Comparison of ENCODE assay signal across 12 cellular contexts in genomic region chr3:128555098-128555825, GRCh38.
DNase-seq lines count a peak whose midpoint lies in the region; ATAC-seq and TF ChIP-seq lines count a peak whose summit lies in the region.
"Had no signal": no experiment of that assay in that cellular context is flagged by ENCODE, and none has a peak within 500 bp of the region (broad histone marks: within the 10 kb centered on the region; RNA-seq: fewer than 3 reads in every experiment).

No MANE protein-coding gene starts in this region.

- H3K9me3 ChIP-seq in right cardiac atrium (ENCODE audit: control insufficient read depth, low read length): no peaks in the 10 kb centered on the region
- H3K9me3 ChIP-seq in parathyroid adenoma (ENCODE audit: control insufficient read depth, low read length): no peaks in the 10 kb centered on the region
- H3K9me3 ChIP-seq: Caco-2 had no signal

- H3K4me3 ChIP-seq in right cardiac atrium (ENCODE audit: low read length): no peak overlapping the region
- H3K4me3 ChIP-seq in parathyroid adenoma (ENCODE audit: low read depth, low read length): no peak overlapping the region

- CTCF ChIA-PET in WTC11 (lab: Charles Lee): interaction anchor here (0.7 to 1.8 kb wide), 5 partner anchors 13 to 122 kb away, joined by 3 to 8 read pairs (median 3); no protein-coding TSS in a partner anchor
- CTCF ChIA-PET in HEK293T (lab: Yijun Ruan, JAX): no interaction called here

- intact Hi-C loops in CD14-positive monocyte (cut with micrococcal nuclease): no loop called here
- intact Hi-C loops in right cardiac atrium (cut with DNase I): no loop called here

- peaks cover 0 to 7% (median 4%) of the 10 kb centered on the region in 7 donors for H3K9me3 Mint-ChIP-seq in CD14-positive monocyte
- H3K9me3 Mint-ChIP-seq in WTC11: no peaks in the 10 kb centered on the region; the same call in 1 of the 2 replicates

- no peak for TF ChIP-seq CTCF in CD14-positive monocyte (IDR thresholded peaks at IDR 0.05)
- TF ChIP-seq CTCF in WTC11 (IDR thresholded peaks at IDR 0.05): no peak
- TF ChIP-seq CTCF in parathyroid adenoma (IDR thresholded peaks at IDR 0.05): no peak

- no peak overlapping the region for H3K9ac ChIP-seq in parathyroid adenoma

- POLR2A ChIA-PET in WTC11 (lab: Charles Lee): interaction anchor here (1.6 kb wide), 1 partner anchor 12 kb away, joined by 4 read pairs; no protein-coding TSS in a partner anchor
- POLR2A ChIA-PET in HEK293T (lab: Yijun Ruan, JAX): no interaction called here

- no peaks in the 10 kb centered on the region for H3K4me1 ChIP-seq in right cardiac atrium (ENCODE audit: control insufficient read depth, insufficient read depth, low read length)
- no peaks in the 10 kb centered on the region for H3K4me1 ChIP-seq in parathyroid adenoma
- H3K4me1 ChIP-seq: Caco-2 had no signal

- H2AFZ ChIP-seq in parathyroid adenoma: no peak overlapping the region

- H3K27me3 ChIP-seq in right cardiac atrium (ENCODE audit: control insufficient read depth, insufficient read depth): no peaks in the 10 kb centered on the region
- no peaks in the 10 kb centered on the region for H3K27me3 ChIP-seq in parathyroid adenoma (ENCODE audit: control insufficient read depth, insufficient read depth, low read length)

- peaks cover 26% of the 10 kb centered on the region for H3K4me1 Mint-ChIP-seq in CD14-positive monocyte
- H3K4me1 Mint-ChIP-seq in WTC11: peaks cover 20% of the 10 kb centered on the region

- no peaks in the 10 kb centered on the region for H3K36me3 ChIP-seq in parathyroid adenoma (ENCODE audit: control insufficient read depth, insufficient read depth, low read length)

- peak overlapping the region; percentile 49 to 82 for H3K4me3 Mint-ChIP-seq in CD14-positive monocyte
- peak overlapping the region; percentile 56 for H3K4me3 Mint-ChIP-seq in WTC11

- ATAC-seq in WTC11 (peak; percentile 62), right cardiac atrium (peak; percentile 82 to 88), GM18511 (IDR thresholded peaks at IDR 0.05; ENCODE audit: unreplicated experiment) (no peak)

- H3K79me2 ChIP-seq in parathyroid adenoma: no peaks in the 10 kb centered on the region

- 3% methylated on average over 68 of the region's 68 CpGs for WGBS in right cardiac atrium

- H3K36me3 Mint-ChIP-seq in CD14-positive monocyte: peaks cover 0 to 2% of the 10 kb centered on the region in 2 donors
- H3K36me3 Mint-ChIP-seq in WTC11: no peaks in the 10 kb centered on the region

- H3K27ac Mint-ChIP-seq in CD14-positive monocyte: no peak overlapping the region
- H3K27ac Mint-ChIP-seq in WTC11: no peak overlapping the region

- H3K27ac ChIP-seq in right cardiac atrium (ENCODE audit: low read length) (peak overlapping the region; percentile 49), parathyroid adenoma (peak overlapping the region; percentile 59)

- no peak overlapping the region for H3K4me2 ChIP-seq in parathyroid adenoma (ENCODE audit: low read length)

- no peak for DNase-seq in CD14-positive monocyte (ENCODE audit: low spot score)
- peak; percentile 42 for DNase-seq in WTC11 (ENCODE audit: low spot score)
- DNase-seq in right cardiac atrium: peak; percentile 75 to 86 (median 85)
- no peak for DNase-seq in HEK293T (ENCODE audit: extremely low spot score)
- DNase-seq in activated effector memory CD4-positive, alpha-beta T cell treated with Interleukin-2 at 50 U/mL for 16 hours: no peak
- DNase-seq in cerebellum (ENCODE audit: low spot score): no peak
- DNase-seq: activated CD4-positive, CD25-positive, alpha-beta regulatory T cell; activated naive CD4-positive, alpha-beta T cell treated with anti-CD3 and anti-CD28 coated beads, Interleukin-2, amount 50 U/mL, for 16 hours; Caco-2; stimulated activated naive CD4-positive, alpha-beta T cell treated with Interleukin-2 at 50 U/mL for 16 hours had no signal

- peaks cover 38 to 57% (median 40%) of the 10 kb centered on the region in 3 donors for H3K27me3 Mint-ChIP-seq in CD14-positive monocyte (ENCODE audit: low read depth in 3 of 3)
- H3K27me3 Mint-ChIP-seq in WTC11 (ENCODE audit: low read depth): peaks cover 35% of the 10 kb centered on the region

TF ChIP-seq in WTC11, 78 proteins besides CTCF, POLR2A, EP300 and RAD21 (continues in another document):
- TF ChIP-seq ETV6 (CRISPR knock-in tag; IDR thresholded peaks at IDR 0.05) (no peak), NFATC4 (CRISPR knock-in tag; IDR thresholded peaks at IDR 0.05) (no peak), CDX4 (CRISPR knock-in tag; IDR thresholded peaks at IDR 0.05; ENCODE audit: borderline replicate concordance) (no peak), MAX (CRISPR knock-in tag; IDR thresholded peaks at IDR 0.05) (no peak), ZNF121 (CRISPR knock-in tag; IDR thresholded peaks at IDR 0.05) (no peak), STAT6 (CRISPR knock-in tag; conservative IDR thresholded peaks at IDR 0.05; ENCODE audit: low read depth) (no peak), TEAD1 (CRISPR knock-in tag; IDR thresholded peaks at IDR 0.05) (no peak), KAT7 (CRISPR knock-in tag; IDR thresholded peaks at IDR 0.05; ENCODE audit: borderline replicate concordance) (no peak), SMAD3 (CRISPR knock-in tag; IDR thresholded peaks at IDR 0.05; ENCODE audit: borderline replicate concordance) (no peak)

TF ChIP-seq in HEK293T, 16 proteins besides CTCF, POLR2A, EP300 and RAD21:
- TF ChIP-seq HDGF (IDR thresholded peaks at IDR 0.05; ENCODE audit: borderline replicate concordance) (no peak), SP1 (IDR thresholded peaks at IDR 0.05) (no peak), FOXM1 (IDR thresholded peaks at IDR 0.05; ENCODE audit: borderline replicate concordance) (no peak), ZNF384 (IDR thresholded peaks at IDR 0.05) (no peak), SUZ12 (IDR thresholded peaks at IDR 0.05) (no peak), ELF4 (IDR thresholded peaks at IDR 0.05) (no peak), ARNT (IDR thresholded peaks at IDR 0.05) (no peak), BHLHE40 (IDR thresholded peaks at IDR 0.05; ENCODE audit: borderline replicate concordance) (no peak), CTBP1 (IDR thresholded peaks at IDR 0.05; ENCODE audit: borderline replicate concordance) (no peak), L3MBTL2 (conservative IDR thresholded peaks at IDR 0.05) (no peak)
- TF ChIP-seq, protein P1, sequence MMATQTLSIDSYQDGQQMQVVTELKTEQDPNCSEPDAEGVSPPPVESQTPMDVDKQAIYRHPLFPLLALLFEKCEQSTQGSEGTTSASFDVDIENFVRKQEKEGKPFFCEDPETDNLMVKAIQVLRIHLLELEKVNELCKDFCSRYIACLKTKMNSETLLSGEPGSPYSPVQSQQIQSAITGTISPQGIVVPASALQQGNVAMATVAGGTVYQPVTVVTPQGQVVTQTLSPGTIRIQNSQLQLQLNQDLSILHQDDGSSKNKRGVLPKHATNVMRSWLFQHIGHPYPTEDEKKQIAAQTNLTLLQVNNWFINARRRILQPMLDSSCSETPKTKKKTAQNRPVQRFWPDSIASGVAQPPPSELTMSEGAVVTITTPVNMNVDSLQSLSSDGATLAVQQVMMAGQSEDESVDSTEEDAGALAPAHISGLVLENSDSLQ (IDR thresholded peaks at IDR 0.05): no peak
TF ChIP-seq in HEK293T: peak in this region for 0.

Comparison
In these comparisons a context has a peak if more than half of its experiments do, and no peak if none do; other contexts are left out.
1. DNase-seq: peak in WTC11 (single experiment) and right cardiac atrium (3 of 3); none in CD14-positive monocyte (single experiment), HEK293T (single experiment), activated effector memory CD4-positive, alpha-beta T cell treated with Interleukin-2 at 50 U/mL for 16 hours (single experiment) and cerebellum (single experiment).